Comparison of ENCODE assay signal across 28 cellular contexts in the genomic region with DNA sequence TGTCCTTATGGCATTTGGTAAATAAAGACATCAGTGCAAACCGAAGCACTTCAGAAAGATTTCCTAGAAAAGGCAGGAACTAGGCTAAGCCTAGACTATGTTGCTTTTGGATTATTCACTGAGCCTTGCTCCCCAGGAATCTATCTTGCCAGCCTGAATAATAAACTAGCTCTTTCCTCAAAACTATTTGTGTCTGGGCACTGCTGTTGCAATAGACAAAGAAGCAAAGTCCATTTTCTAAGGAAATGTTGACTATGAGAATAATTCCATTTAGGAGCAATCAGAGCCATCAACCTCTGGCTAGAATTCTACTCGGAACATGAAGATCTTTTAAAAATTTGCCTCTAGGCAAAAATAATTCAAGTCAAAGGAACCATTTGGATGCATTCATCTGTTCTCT.
"Had no signal": no experiment of that assay in that cellular context is flagged by ENCODE, and none has a peak within 500 bp of the region (broad histone marks: within the 10 kb centered on the region; RNA-seq: fewer than 3 reads in every experiment).

No MANE protein-coding gene starts in this region.

- H3K4me2 ChIP-seq: smooth muscle cell had no signal

- H3K9me3 ChIP-seq: mucosa of descending colon, thyroid gland, upper lobe of left lung had no signal

- ATAC-seq: effector memory CD8-positive, alpha-beta T cell; left colon; left ventricle myocardium superior; mucosa of descending colon; natural killer cell treated with Interleukin-12 subunit alpha and Interleukin-12 subunit beta and Interleukin-15 and Interleukin-18, amount 100 ng/mL, for 72 hours; sciatic nerve; stimulated activated naive CD8-positive, alpha-beta T cell treated with anti-CD3 and anti-CD28 coated beads, Interleukin-15, amount 100 ng/mL, for 72 hours had no signal

- H3K27ac Mint-ChIP-seq: effector memory CD8-positive, alpha-beta T cell; mesothelial cell of epicardium; naive B cell; natural killer cell treated with Interleukin-12 subunit alpha and Interleukin-12 subunit beta and Interleukin-15 and Interleukin-18, amount 100 ng/mL, for 72 hours; progenitor cell of endocrine pancreas; stimulated activated naive CD8-positive, alpha-beta T cell treated with anti-CD3 and anti-CD28 coated beads, Interleukin-15, amount 100 ng/mL, for 72 hours had no signal

- H3K9me3 Mint-ChIP-seq: effector memory CD8-positive, alpha-beta T cell; mesothelial cell of epicardium; natural killer cell treated with Interleukin-12 subunit alpha and Interleukin-12 subunit beta and Interleukin-15 and Interleukin-18, amount 100 ng/mL, for 72 hours; neural crest cell; stimulated activated naive CD8-positive, alpha-beta T cell treated with anti-CD3 and anti-CD28 coated beads, Interleukin-15, amount 100 ng/mL, for 72 hours had no signal

- H3K4me1 Mint-ChIP-seq: naive B cell had no signal

- DNase-seq: dermis blood vessel endothelial cell; effector memory CD8-positive, alpha-beta T cell; erythroblast; head of caudate nucleus; islet precursor cell; kidney glomerular epithelial cell; left colon; left ventricle myocardium superior; mesenchymal stem cell; mucosa of descending colon; naive B cell; stimulated activated CD4-positive, alpha-beta T cell treated with anti-CD3 and anti-CD28 coated beads, Interleukin-12 subunit alpha, Interleukin-12 subunit beta, amount 100 ng/mL, for 4 hours; stimulated activated CD4-positive, alpha-beta T cell treated with anti-CD3 and anti-CD28 coated beads, Interleukin-1b, Interleukin-23, amount 100 ng/mL, for 48 hours; stimulated activated CD4-positive, alpha-beta T cell treated with anti-CD3 and anti-CD28 coated beads, Interleukin-4, amount 100 ng/mL, for 1 hour; stimulated activated CD8-positive, alpha-beta memory T cell treated with anti-CD3 and anti-CD28 coated beads, Interleukin-4, amount 100 ng/mL, for 48 hours; stimulated activated naive CD4-positive, alpha-beta T cell; stimulated activated naive CD8-positive, alpha-beta T cell treated with anti-CD3 and anti-CD28 coated beads, Interleukin-15, amount 100 ng/mL, for 72 hours; thyroid gland; upper lobe of left lung had no signal

- H3K36me3 ChIP-seq: thyroid gland, upper lobe of left lung had no signal

- H3K4me1 ChIP-seq: parathyroid adenoma had no signal

- H3K36me3 Mint-ChIP-seq: mesothelial cell of epicardium; naive B cell; natural killer cell treated with Interleukin-12 subunit alpha and Interleukin-12 subunit beta and Interleukin-15 and Interleukin-18, amount 100 ng/mL, for 72 hours had no signal

- H3K27me3 ChIP-seq: upper lobe of left lung had no signal

- H3K79me2 ChIP-seq: parathyroid adenoma had no signal

- H3K27ac ChIP-seq: coronary artery, parathyroid adenoma, thyroid gland, upper lobe of left lung had no signal

- H2AFZ ChIP-seq: parathyroid adenoma had no signal

- H3K4me3 ChIP-seq: coronary artery, lung, mucosa of descending colon, smooth muscle cell, thyroid gland, upper lobe of left lung had no signal

- H3K4me3 Mint-ChIP-seq: effector memory CD8-positive, alpha-beta T cell; mesothelial cell of epicardium; naive B cell; natural killer cell treated with Interleukin-12 subunit alpha and Interleukin-12 subunit beta and Interleukin-15 and Interleukin-18, amount 100 ng/mL, for 72 hours; neural crest cell; stimulated activated naive CD8-positive, alpha-beta T cell treated with anti-CD3 and anti-CD28 coated beads, Interleukin-15, amount 100 ng/mL, for 72 hours had no signal
